Comparison of ENCODE assay signal across 33 cellular contexts in genomic region chr7:34034728-34035127, GRCh38.
DNase-seq lines count a peak whose midpoint lies in the region; ATAC-seq and TF ChIP-seq lines count a peak whose summit lies in the region.
"Had no signal": no experiment of that assay in that cellular context is flagged by ENCODE, and none has a peak within 500 bp of the region (broad histone marks: within the 10 kb centered on the region; RNA-seq: fewer than 3 reads in every experiment).

No MANE protein-coding gene starts in this region.

- no peaks in the 10 kb centered on the region for H3K79me2 ChIP-seq in HCT116 (ENCODE audit: insufficient read depth, low read length)

- H3K36me3 ChIP-seq in A673 (ENCODE audit: insufficient read depth, low read length, poor library complexity, severe bottlenecking) (no peaks in the 10 kb centered on the region), HCT116 (ENCODE audit: control insufficient read depth in 1 of 2, insufficient read depth in 2 of 2, low read length in 2 of 2) (no peaks in the 10 kb centered on the region)
- H3K36me3 ChIP-seq: esophagus muscularis mucosa, neutrophil, sigmoid colon, upper lobe of right lung had no signal

- H3K4me3 Mint-ChIP-seq in glutamatergic neuron (ENCODE audit: unreplicated experiment), result no peak overlapping the region
- H3K4me3 Mint-ChIP-seq: activated B cell treated with CpG ODN at 0.5 μM for 24 hours; activated naive CD4-positive, alpha-beta T cell treated with anti-CD3 and anti-CD28 coated beads, Interleukin-2, amount 50 U/mL, for 24 hours; CD14-positive monocyte; HFFc6; stimulated activated memory B cell treated with anti-CD40 and anti-IgM and Interleukin-4, amounts not matched to agents 10 μg/mL and 1 μg/mL and 100 μg/mL, for 72 hours had no signal

- RAD21 ChIA-PET in HCT116 (lab: Charles Lee; ENCODE audit: low non-redundant PET in 1 of 2, low total read pairs in 2 of 2, uncharacterized antibody in 2 of 2, unreplicated experiment in 2 of 2), result no interaction called here

- H3K4me2 ChIP-seq in HCT116 (ENCODE audit: low read length), result no peak overlapping the region

- TF ChIP-seq POLR2A in HCT116 (IDR thresholded peaks at IDR 0.05; ENCODE audit: borderline replicate concordance, extremely low read depth, insufficient read depth, insufficient read length), result no peak

- no peak overlapping the region for H3K4me3 ChIP-seq in A673 (ENCODE audit: low read depth, low read length, poor library complexity, severe bottlenecking)
- no peak overlapping the region for H3K4me3 ChIP-seq in HCT116 (replicated peaks in 1 of 2; ENCODE audit: low read depth in 1 of 2, low read length in 2 of 2)
- H3K4me3 ChIP-seq: esophagus muscularis mucosa, GM12878, sigmoid colon, upper lobe of right lung had no signal

- peaks cover 5% of the 10 kb centered on the region for H3K9me3 Mint-ChIP-seq in glutamatergic neuron (ENCODE audit: unreplicated experiment)
- H3K9me3 Mint-ChIP-seq: activated B cell treated with CpG ODN at 0.5 μM for 24 hours; activated naive CD4-positive, alpha-beta T cell treated with anti-CD3 and anti-CD28 coated beads, Interleukin-2, amount 50 U/mL, for 24 hours; HFFc6; stimulated activated memory B cell treated with anti-CD40 and anti-IgM and Interleukin-4, amounts not matched to agents 10 μg/mL and 1 μg/mL and 100 μg/mL, for 72 hours had no signal

- DNase-seq in A673 (ENCODE audit: low spot score) (no peak), HCT116 (ENCODE audit: low read depth, low spot score) (no peak), NCI-H446 treated with DMSO at 0.1 percent for 48 hours (lab: John Stamatoyannopoulos, UW) (peak; percentile 92), glutamatergic neuron (no peak), CD1c-positive myeloid dendritic cell (ENCODE audit: extremely low spot score) (no peak)
- DNase-seq: activated B cell treated with CpG ODN at 0.5 μM for 24 hours; activated CD8-positive, alpha-beta memory T cell treated with anti-CD3 and anti-CD28 coated beads, Interleukin-2, amount 50 U/mL, for 4 hours; aorta; Calu3; central memory CD4-positive, alpha-beta T cell; foreskin melanocyte; HFFc6; Karpas-422; NCI-H1930; NCI-H510A; SHP77 treated with DMSO at 0.1 percent for 48 hours; sigmoid colon; stimulated activated CD4-positive, alpha-beta T cell treated with anti-CD3 and anti-CD28 coated beads, Interleukin-4, amount 100 ng/mL, for 4 hours; substantia nigra; SW 1271; upper lobe of right lung had no signal

- POLR2A ChIA-PET in A673 (lab: Charles Lee; ENCODE audit: low non-redundant PET), result no interaction called here
- POLR2A ChIA-PET in HCT116 (lab: Charles Lee), result no interaction called here

- no peak overlapping the region for H2AFZ ChIP-seq in HCT116 (ENCODE audit: low read depth, low read length, poor library complexity, severe bottlenecking)

- H4K20me1 ChIP-seq in HCT116 (ENCODE audit: insufficient read depth), result no peaks in the 10 kb centered on the region

- H3K27me3 ChIP-seq in A673 (replicated peaks; ENCODE audit: insufficient read depth, low read depth, low read length, poor library complexity), result no peaks in the 10 kb centered on the region
- no peaks in the 10 kb centered on the region for H3K27me3 ChIP-seq in HCT116 (ENCODE audit: insufficient read depth, low read length)
- H3K27me3 ChIP-seq: esophagus muscularis mucosa, neutrophil, sigmoid colon, upper lobe of right lung had no signal

- H3K4me1 ChIP-seq in A673 (ENCODE audit: insufficient read depth, low read length, poor library complexity, severe bottlenecking) (peaks cover 40% of the 10 kb centered on the region), HCT116 (ENCODE audit: control insufficient read depth in 1 of 2, insufficient read depth in 2 of 2, low read length in 2 of 2) (peaks cover 17 to 19% of the 10 kb centered on the region in 2 experiments; a peak in 3 of 4 replicates)

- no peaks in the 10 kb centered on the region for H3K9me2 ChIP-seq in HCT116 (ENCODE audit: insufficient read depth)

- H3K27ac ChIP-seq in A673 (ENCODE audit: low read depth, low read length, poor library complexity, severe bottlenecking) (peak overlapping the region; percentile 83), HCT116 (ENCODE audit: low read depth, low read length) (no peak overlapping the region)
- H3K27ac ChIP-seq: esophagus muscularis mucosa, HL-60, neutrophil, sigmoid colon, upper lobe of right lung had no signal

- peaks cover 2% of the 10 kb centered on the region for H3K27me3 Mint-ChIP-seq in glutamatergic neuron (ENCODE audit: unreplicated experiment)
- H3K27me3 Mint-ChIP-seq: activated naive CD4-positive, alpha-beta T cell treated with anti-CD3 and anti-CD28 coated beads, Interleukin-2, amount 50 U/mL, for 24 hours; stimulated activated memory B cell treated with anti-CD40 and anti-IgM and Interleukin-4, amounts not matched to agents 10 μg/mL and 1 μg/mL and 100 μg/mL, for 72 hours had no signal

- no peak for TF ChIP-seq RAD21 in HCT116 (IDR thresholded peaks at IDR 0.05; ENCODE audit: low read depth)

- H3K9ac ChIP-seq in HCT116 (ENCODE audit: low read length), result no peak overlapping the region

- H3K36me3 Mint-ChIP-seq in glutamatergic neuron (ENCODE audit: unreplicated experiment), result no peaks in the 10 kb centered on the region
- H3K36me3 Mint-ChIP-seq: activated naive CD4-positive, alpha-beta T cell treated with anti-CD3 and anti-CD28 coated beads, Interleukin-2, amount 50 U/mL, for 24 hours; CD14-positive monocyte; stimulated activated memory B cell treated with anti-CD40 and anti-IgM and Interleukin-4, amounts not matched to agents 10 μg/mL and 1 μg/mL and 100 μg/mL, for 72 hours had no signal

- H3K4me1 Mint-ChIP-seq in glutamatergic neuron (ENCODE audit: low read depth, unreplicated experiment), result peaks cover 6% of the 10 kb centered on the region
- H3K4me1 Mint-ChIP-seq: activated B cell treated with CpG ODN at 0.5 μM for 24 hours; activated naive CD4-positive, alpha-beta T cell treated with anti-CD3 and anti-CD28 coated beads, Interleukin-2, amount 50 U/mL, for 24 hours; CD14-positive monocyte; stimulated activated memory B cell treated with anti-CD40 and anti-IgM and Interleukin-4, amounts not matched to agents 10 μg/mL and 1 μg/mL and 100 μg/mL, for 72 hours had no signal

- peak overlapping the region; percentile 85 for H3K27ac Mint-ChIP-seq in glutamatergic neuron (ENCODE audit: unreplicated experiment)
- H3K27ac Mint-ChIP-seq: activated B cell treated with CpG ODN at 0.5 μM for 24 hours; activated naive CD4-positive, alpha-beta T cell treated with anti-CD3 and anti-CD28 coated beads, Interleukin-2, amount 50 U/mL, for 24 hours; activated T-helper 2 cell treated with anti-CD3 and anti-CD28 coated beads, Interferon-gamma antibody, Interleukin-2, Interleukin-4, amounts not matched to agents 10 μg/mL and 5 μg/mL and 100 μg/mL, durations not matched to agents 14 hours and 24 hours and 36 hours; CD14-positive monocyte; HFFc6; progenitor cell of endocrine pancreas; stimulated activated memory B cell treated with anti-CD40 and anti-IgM and Interleukin-4, amounts not matched to agents 10 μg/mL and 1 μg/mL and 100 μg/mL, for 72 hours had no signal

- H3K9me3 ChIP-seq in A673 (ENCODE audit: low read depth, low read length, poor library complexity, severe bottlenecking), result no peaks in the 10 kb centered on the region
- H3K9me3 ChIP-seq in HCT116 (ENCODE audit: control insufficient read depth in 1 of 2, insufficient read depth in 1 of 2, low read depth in 1 of 2, low read length in 2 of 2), result no peaks in the 10 kb centered on the region
- H3K9me3 ChIP-seq: esophagus muscularis mucosa, neutrophil, sigmoid colon, upper lobe of right lung had no signal

- ATAC-seq in HCT116, result no peak
- ATAC-seq in GM21381 (IDR thresholded peaks at IDR 0.05; ENCODE audit: unreplicated experiment), result no peak
- ATAC-seq in GM18861 (IDR thresholded peaks at IDR 0.05; ENCODE audit: unreplicated experiment), result no peak
- ATAC-seq: GM12878; Panc1; stimulated activated memory B cell treated with anti-CD40 and anti-IgM and Interleukin-4, amounts not matched to agents 10 μg/mL and 1 μg/mL and 100 μg/mL, for 72 hours; upper lobe of right lung had no signal

- BruUV-seq in A673 (replicated peaks; lab: Mats Ljungman, UMichigan), result no TSS peak
- no TSS peak for BruUV-seq in HCT116 (replicated peaks; lab: Mats Ljungman, UMichigan)

- intact Hi-C loops in A673 (cut with micrococcal nuclease; ENCODE audit: unreplicated experiment) (no loop called here), HCT116 (cut with micrococcal nuclease) (no loop called here)

- TF ChIP-seq CTCF in A673 (conservative IDR thresholded peaks at IDR 0.05; ENCODE audit: low read depth, low read length) (no peak), HCT116 (IDR thresholded peaks at IDR 0.05 in 2 of 3, conservative IDR thresholded peaks at IDR 0.05 in 1 of 3; ENCODE audit: borderline replicate concordance in 1 of 3, insufficient read depth in 1 of 3, low read depth in 2 of 3, low read length in 2 of 3) (no peak), glutamatergic neuron (IDR thresholded peaks at IDR 0.05; ENCODE audit: partially characterized antibody, unreplicated experiment) (no peak)

- CTCF ChIA-PET in A673 (lab: Charles Lee) (no interaction called here), HCT116 (lab: Charles Lee) (interaction anchor here (0.6 kb wide), 1 partner anchor 102 kb away, joined by 3 read pairs; no protein-coding TSS in a partner anchor)

TF ChIP-seq in HCT116, 20 proteins besides CTCF, POLR2A, EP300 and RAD21:
- TF ChIP-seq TCF7L2 (IDR thresholded peaks at IDR 0.05; ENCODE audit: borderline replicate concordance, extremely low read depth, insufficient read depth, insufficient read length) (peak; percentile 36), ELF1 (IDR thresholded peaks at IDR 0.05; ENCODE audit: borderline replicate concordance, low read depth) (no peak)
